Comparison of ENCODE assay signal across 8 cellular contexts in genomic region chr2:223761749-223762148, GRCh38.
A peak's percentile ranks its signal among the peaks of the same experiment; 100 is the strongest.
DNase-seq lines count a peak whose midpoint lies in the region; ATAC-seq and TF ChIP-seq lines count a peak whose summit lies in the region.
"Not testable (repeated sequence)": the region's sequence is repeated elsewhere in the genome, so short reads cannot be mapped to it uniquely, and the experiment has no call there.

No MANE protein-coding gene starts in this region.

- H3K36me3 ChIP-seq in spleen = peaks cover 0 to 31% (median 2%) of the 10 kb centered on the region in 6 donors

- ATAC-seq in GM18498 (IDR thresholded peaks at IDR 0.05; ENCODE audit: unreplicated experiment) (peak; percentile 76), GM19328 (IDR thresholded peaks at IDR 0.05; ENCODE audit: unreplicated experiment) (peak; percentile 67), GM21619 (IDR thresholded peaks at IDR 0.05; ENCODE audit: unreplicated experiment) (peak; percentile 70), HG02973 (IDR thresholded peaks at IDR 0.05; ENCODE audit: unreplicated experiment) (peak; percentile 74), HG03442 (IDR thresholded peaks at IDR 0.05; ENCODE audit: unreplicated experiment) (peak; percentile 50)
- ATAC-seq in T-helper 17 cell = not testable (repeated sequence)
- ATAC-seq in central memory CD8-positive, alpha-beta T cell (replicated peaks; ENCODE audit: extremely low read depth, poor library complexity, severe bottlenecking) = peak; percentile 25

- H3K27me3 ChIP-seq in spleen (replicated peaks in 1 of 7) = not testable (repeated sequence)

- DNase-seq in T-helper 17 cell, spleen: not testable (repeated sequence)
- peak in 1 of 2 donors; percentile 18 for DNase-seq in central memory CD8-positive, alpha-beta T cell (ENCODE audit: low spot score in 2 of 2)

- H3K4me1 ChIP-seq in spleen = peaks cover 0 to 10% (median 0%) of the 10 kb centered on the region in 6 donors

- peak overlapping the region; percentile 75 for H3K27ac Mint-ChIP-seq in T-helper 17 cell
- peak overlapping the region; percentile 95 for H3K27ac Mint-ChIP-seq in central memory CD8-positive, alpha-beta T cell (ENCODE audit: low read depth)

- WGBS in spleen, 5 donors = 78 to 87% (median 83%) methylated on average over 7 of the region's 7 CpGs

- not testable (repeated sequence) for TF ChIP-seq POLR2A in spleen (IDR thresholded peaks at IDR 0.05)

- not testable (repeated sequence) for H3K36me3 Mint-ChIP-seq in T-helper 17 cell (ENCODE audit: low read depth); central memory CD8-positive, alpha-beta T cell (ENCODE audit: insufficient read depth)

- TF ChIP-seq CTCF in spleen (IDR thresholded peaks at IDR 0.05 in 8 of 11, conservative IDR thresholded peaks at IDR 0.05 in 3 of 11) = not testable (repeated sequence)

- H3K27ac ChIP-seq in spleen = peak overlapping the region; percentile 11 to 84 (median 51)

- H3K4me3 Mint-ChIP-seq in T-helper 17 cell = not testable (repeated sequence)
- H3K4me3 Mint-ChIP-seq in central memory CD8-positive, alpha-beta T cell = peak overlapping the region; percentile 67

- not testable (repeated sequence) for H3K9me3 ChIP-seq in T-helper 17 cell (ENCODE audit: control insufficient read depth, low read length, poor library complexity, severe bottlenecking); spleen

- H3K4me1 Mint-ChIP-seq in T-helper 17 cell = not testable (repeated sequence)
- peaks cover 41% of the 10 kb centered on the region for H3K4me1 Mint-ChIP-seq in central memory CD8-positive, alpha-beta T cell

- H3K4me3 ChIP-seq in spleen = peak overlapping the region in 1 of 8 donors; percentile 24

- H3K27me3 Mint-ChIP-seq in T-helper 17 cell; central memory CD8-positive, alpha-beta T cell: not testable (repeated sequence)

- not testable (repeated sequence) for H3K9me3 Mint-ChIP-seq in central memory CD8-positive, alpha-beta T cell

- intact Hi-C loops in spleen (cut with DNase I; ENCODE audit: low total_unique reads) = not testable (repeated sequence)
